ENCODE assay signal across 8 cellular contexts in genomic region chr6:105136433-105137350, GRCh38. TPM values are rescaled to one million over a fixed set of nuclear protein-coding genes. Genes with fewer than 3 reads are reported as not detected.
DNase-seq lines count a peak whose midpoint lies in the region; ATAC-seq, FAIRE-seq and TF ChIP-seq lines count a peak whose summit lies in the region.

No MANE protein-coding gene starts in this region.

- H3K9me3 Mint-ChIP-seq in T-helper 1 cell treated with Interleukin-12 subunit alpha and Interleukin-12 subunit beta and Interleukin-4 antibody, amounts not matched to agents 30 μg/mL and 1 μg/mL, for 36 hours: no peaks in the 10 kb centered on the region

- no peak for TF ChIP-seq EP300 in HepG2 (IDR thresholded peaks at IDR 0.05; ENCODE audit: low read depth in 2 of 2, low read length in 2 of 2)
- no peak for TF ChIP-seq EP300 in HepG2 (CRISPR knock-in tag; IDR thresholded peaks at IDR 0.05; ENCODE audit: borderline replicate concordance)

- no peak for TF ChIP-seq POLR2A in HepG2 (IDR thresholded peaks at IDR 0.05; ENCODE audit: insufficient read depth in 1 of 2, low read depth in 2 of 2, low read length in 2 of 2)

- peak overlapping the region; percentile 54; the same call in 1 of the 2 replicates for H3K9ac ChIP-seq in HepG2 (ENCODE audit: insufficient read depth, low read depth, low read length)

- peaks cover 7% of the 10 kb centered on the region; the same call in 1 of the 2 replicates for H3K4me1 ChIP-seq in HepG2 (ENCODE audit: insufficient read depth, low read length)

- BruUV-seq in HepG2 (replicated peaks; lab: Mats Ljungman, UMichigan): no TSS peak

- H3K4me2 ChIP-seq in HepG2 (ENCODE audit: low read depth, low read length): peak overlapping the region; percentile 69

- no peak overlapping the region for H2AFZ ChIP-seq in HepG2 (ENCODE audit: low read length)

- in situ Hi-C loops in HepG2 (cut with HindIII; ENCODE audit: extremely low pct_ligation_motif_present, low pct_unique_long_range_greater_than_20kb): no loop called here

- 7% methylated on average over 32 of the region's 122 CpGs for WGBS in HepG2 (ENCODE audit: low lambda C conversion rate)

- no peaks in the 10 kb centered on the region for H3K79me2 ChIP-seq in HepG2 (ENCODE audit: insufficient read depth, low read length)

- peak overlapping the region; percentile 63 for H3K4me3 Mint-ChIP-seq in T-helper 1 cell treated with Interleukin-12 subunit alpha and Interleukin-12 subunit beta and Interleukin-4 antibody, amounts not matched to agents 30 μg/mL and 1 μg/mL, for 36 hours

- H3K27ac Mint-ChIP-seq in T-helper 1 cell treated with Interleukin-12 subunit alpha and Interleukin-12 subunit beta and Interleukin-4 antibody, amounts not matched to agents 30 μg/mL and 1 μg/mL, for 36 hours: no peak overlapping the region

- DNase-seq in DMS153 treated with DMSO at 0.1 percent for 48 hours (lab: John Stamatoyannopoulos, UW; ENCODE audit: unreplicated experiment) (peak; percentile 63), HS-5 (ENCODE audit: low read depth) (peak; percentile 29), dorsolateral prefrontal cortex (peak; percentile 5 to 77 (median 46)), HepG2 (ENCODE audit: low spot score) (no peak), GF-D8 (lab: John Stamatoyannopoulos, UW) (no peak)
- peak; percentile 33 for DNase-seq in stimulated activated CD8-positive, alpha-beta memory T cell treated with anti-CD3 and anti-CD28 coated beads, Interleukin-4, amount 100 ng/mL, for 48 hours

- H3K9me3 ChIP-seq in HepG2 (ENCODE audit: low read length): no peaks in the 10 kb centered on the region

- H3K4me1 Mint-ChIP-seq in T-helper 1 cell treated with Interleukin-12 subunit alpha and Interleukin-12 subunit beta and Interleukin-4 antibody, amounts not matched to agents 30 μg/mL and 1 μg/mL, for 36 hours (ENCODE audit: low read depth): no peaks in the 10 kb centered on the region

- H3K4me3 ChIP-seq in dorsolateral prefrontal cortex: peak overlapping the region; percentile 58 to 94 (median 84)
- H3K4me3 ChIP-seq in HepG2 (replicated peaks in 1 of 3; ENCODE audit: insufficient read depth in 1 of 3, low read depth in 2 of 3, low read length in 3 of 3): peak overlapping the region; percentile 64 to 74 (median 70); a peak in 5 of 6 replicates

- ATAC-seq in GM19468 (IDR thresholded peaks at IDR 0.05; ENCODE audit: extremely low read depth, unreplicated experiment) (peak; percentile 34), HepG2 (peak; percentile 89)

- CTCF ChIA-PET in HepG2 (lab: Yijun Ruan, JAX; ENCODE audit: low intra/inter-chr PET ratio, low total read pairs): no interaction called here

- 0 out of 2 replicates have a peak, but pooled peaks have one; percentile 5 for TF ChIP-seq RAD21 in HepG2 (CRISPR knock-in tag; IDR thresholded peaks at IDR 0.05)

- H3K36me3 ChIP-seq in HepG2 (replicated peaks in 1 of 2; ENCODE audit: control insufficient read depth in 1 of 2, insufficient read depth in 2 of 2, low read length in 2 of 2): no peaks in the 10 kb centered on the region

- H4K20me1 ChIP-seq in HepG2 (ENCODE audit: insufficient read depth, low read length): no peaks in the 10 kb centered on the region

- H3K27ac ChIP-seq in dorsolateral prefrontal cortex: peak overlapping the region in 57 of 59 donors; percentile 36 to 96 (median 83)
- no peak overlapping the region for H3K27ac ChIP-seq in HepG2 (ENCODE audit: extremely low read length, insufficient read depth, low read length)

- peaks cover 76% of the 10 kb centered on the region for H3K27me3 Mint-ChIP-seq in T-helper 1 cell treated with Interleukin-12 subunit alpha and Interleukin-12 subunit beta and Interleukin-4 antibody, amounts not matched to agents 30 μg/mL and 1 μg/mL, for 36 hours (ENCODE audit: low read depth)

- POLR2A ChIA-PET in HepG2 (lab: Yijun Ruan, JAX): interaction anchor here (1.4 kb wide), 1 partner anchor 10 kb away, joined by 3 read pairs; no protein-coding TSS in a partner anchor

- intact Hi-C loops in dorsolateral prefrontal cortex (cut with DNase I): loop anchor here in 1 of 2 donors (2.0 to 5.0 kb wide), 3 partner anchors 44 to 226 kb away; partner anchors contain the start of gene POPDC3
- intact Hi-C loops in HepG2 (cut with micrococcal nuclease; ENCODE audit: unreplicated experiment): no loop called here

- peaks cover 2% of the 10 kb centered on the region for H3K36me3 Mint-ChIP-seq in T-helper 1 cell treated with Interleukin-12 subunit alpha and Interleukin-12 subunit beta and Interleukin-4 antibody, amounts not matched to agents 30 μg/mL and 1 μg/mL, for 36 hours (ENCODE audit: low read depth)

- FAIRE-seq in HepG2 (lab: Jason Lieb, UNC): no peak

- peak in 31 of 56 donors; percentile 5 to 56 (median 29) for TF ChIP-seq CTCF in dorsolateral prefrontal cortex (IDR thresholded peaks at IDR 0.05 in 54 of 56, conservative IDR thresholded peaks at IDR 0.05 in 2 of 56; ENCODE audit: low read depth in 1 of 56, partially characterized antibody in 56 of 56)
- 0 out of 2 replicates have a peak, but pooled peaks have one; percentile 3 for TF ChIP-seq CTCF in HepG2 (CRISPR knock-in tag; IDR thresholded peaks at IDR 0.05)

- peaks cover 0 to 7% (median 0%) of the 10 kb centered on the region in 45 donors for H3K27me3 ChIP-seq in dorsolateral prefrontal cortex
- peaks cover 4 to 17% of the 10 kb centered on the region in 2 experiments; a peak in 3 of 5 replicates for H3K27me3 ChIP-seq in HepG2 (ENCODE audit: control insufficient read depth in 1 of 2, insufficient read depth in 2 of 2, low read length in 2 of 2)

TF ChIP-seq in HepG2, 621 proteins besides CTCF, POLR2A, EP300 and RAD21 (continues in another document):
- TF ChIP-seq ZNF841 (CRISPR knock-in tag; IDR thresholded peaks at IDR 0.05; ENCODE audit: borderline replicate concordance) (no peak), THRA (CRISPR knock-in tag; IDR thresholded peaks at IDR 0.05; ENCODE audit: borderline replicate concordance) (no peak), ZNF772 (CRISPR knock-in tag; IDR thresholded peaks at IDR 0.05) (no peak), ZNF644 (CRISPR knock-in tag; IDR thresholded peaks at IDR 0.05; ENCODE audit: low read depth) (no peak), ZFX (CRISPR knock-in tag; IDR thresholded peaks at IDR 0.05; ENCODE audit: low read depth) (peak; percentile 26; the same call in 1 of the 2 replicates), NFYB (CRISPR knock-in tag; IDR thresholded peaks at IDR 0.05) (no peak), ZNF776 (CRISPR knock-in tag; IDR thresholded peaks at IDR 0.05) (0 out of 2 replicates have a peak, but pooled peaks have one; percentile 43)

RNA-seq across cellular contexts. Expression of gene POPDC3, which starts 43.1 kb away (rescaled TPM):
- total RNA-seq in dorsolateral prefrontal cortex: 10 to 100 TPM in 119 of 120 experiments, 1 to 10 TPM in 1; 8.8 to 27.8 (median 19.1) TPM
- total RNA-seq in HepG2 (2016; rRNA removed; fragmentation: Illumina TruSeq; extraction: Trizol): 0.20 TPM in 1 of 2 replicates, not detected in the other
- 0.30 TPM in 1 of 2 replicates, not detected in the other for total RNA-seq in HepG2 (2016; cell fraction: cytosol; rRNA removed; fragmentation: Illumina TruSeq; extraction: Trizol; ENCODE audit: low read depth)
- not detected in 2 replicates for total RNA-seq in HepG2 (2016; cell fraction: insoluble cytoplasmic fraction; rRNA removed; fragmentation: Illumina TruSeq; extraction: Trizol)
- 0.17 and 0.40 TPM in 2 replicates for total RNA-seq in HepG2 (2016; cell fraction: membrane; rRNA removed; fragmentation: Illumina TruSeq; extraction: Trizol)
- total RNA-seq in HepG2 (2016; cell fraction: nucleus; rRNA removed; fragmentation: Illumina TruSeq; extraction: Trizol): not detected in 2 replicates
- polyA plus RNA-seq in HepG2 (2011; rRNA removed): 0.18 TPM in 1 of 2 replicates, not detected in the other
- 0.09 TPM in 1 of 2 replicates, not detected in the other for polyA plus RNA-seq in HepG2 (2011; cell fraction: cytosol; rRNA removed)
- not detected in 2 replicates for polyA plus RNA-seq in HepG2 (2011; cell fraction: nucleus; rRNA removed)
- not detected in 2 replicates for polyA plus RNA-seq in HepG2 (2012)
- 0.34 and 0.44 TPM in 2 replicates for polyA plus RNA-seq in HepG2 (2016; cell fraction: cytosol; fragmentation: Illumina TruSeq; extraction: Trizol; ENCODE audit: low read depth)
- polyA plus RNA-seq in HepG2 (2016; cell fraction: insoluble cytoplasmic fraction; fragmentation: Illumina TruSeq; extraction: Trizol; ENCODE audit: low read depth): 0.40 TPM in 1 of 2 replicates, not detected in the other
- polyA plus RNA-seq in HepG2 (2016; cell fraction: membrane; fragmentation: Illumina TruSeq; extraction: Trizol; ENCODE audit: low read depth): 0.56 and 0.61 TPM in 2 replicates
- polyA plus RNA-seq in HepG2 (2016; cell fraction: nucleus; fragmentation: Illumina TruSeq; extraction: Trizol; ENCODE audit: insufficient read depth, low read depth): not detected in 2 replicates
- 0.50 and 2.8 TPM in 2 replicates for polyA minus RNA-seq in HepG2 (2011; rRNA and poly(A)+ RNA removed; ENCODE audit: low replicate concordance)
- polyA minus RNA-seq in HepG2 (2011; cell fraction: cytosol; rRNA and poly(A)+ RNA removed): not detected in 2 replicates
- not detected in 2 replicates for polyA minus RNA-seq in HepG2 (2011; cell fraction: nucleus; rRNA and poly(A)+ RNA removed)

Comparison
In these comparisons a context has a peak if more than half of its experiments do, and no peak if none do; other contexts are left out.
1. DNase-seq: peak in DMS153 treated with DMSO at 0.1 percent for 48 hours (single experiment), HS-5 (single experiment), dorsolateral prefrontal cortex (10 of 10) and stimulated activated CD8-positive, alpha-beta memory T cell treated with anti-CD3 and anti-CD28 coated beads, Interleukin-4, amount 100 ng/mL, for 48 hours (single experiment); none in HepG2 (single experiment) and GF-D8 (single experiment).
2. RNA of gene POPDC3, which starts 43.1 kb away (total RNA-seq): 8.8 to 27.8 TPM in dorsolateral prefrontal cortex; 0.17 to 0.40 TPM in HepG2; every median in the first group is over 4 times any median in the second.